In genomic region chr3:174440350-174440716, GRCh38 we compare ENCODE assay signal across 8 cellular contexts.
DNase-seq lines count a peak whose midpoint lies in the region; ATAC-seq, FAIRE-seq and TF ChIP-seq lines count a peak whose summit lies in the region.

No MANE protein-coding gene starts in this region.

- 4% methylated on average over 6 of the region's 6 CpGs for WGBS in hepatocyte (ENCODE audit: low lambda C conversion rate, missing lambda C conversion rate)
- 0 to 2% (median 1%) methylated on average over 6 of the region's 6 CpGs for WGBS in small intestine, 3 donors

- TF ChIP-seq POLR2A in GM18505 (IDR thresholded peaks at IDR 0.05; ENCODE audit: borderline replicate concordance, extremely low read depth, insufficient read depth, insufficient read length) = no peak

- peaks cover 28% of the 10 kb centered on the region for H3K27me3 Mint-ChIP-seq in activated T-helper 2 cell treated with anti-CD3 and anti-CD28 coated beads, Interferon-gamma antibody, Interleukin-2, Interleukin-4, amounts not matched to agents 10 μg/mL and 5 μg/mL and 100 μg/mL, durations not matched to agents 14 hours and 24 hours and 36 hours (ENCODE audit: low read depth)

- peak overlapping the region; percentile 47 for H3K4me3 Mint-ChIP-seq in activated T-helper 2 cell treated with anti-CD3 and anti-CD28 coated beads, Interferon-gamma antibody, Interleukin-2, Interleukin-4, amounts not matched to agents 10 μg/mL and 5 μg/mL and 100 μg/mL, durations not matched to agents 14 hours and 24 hours and 36 hours (ENCODE audit: low read depth)

- no peak overlapping the region for H3K27ac Mint-ChIP-seq in activated T-helper 2 cell treated with anti-CD3 and anti-CD28 coated beads, Interferon-gamma antibody, Interleukin-2, Interleukin-4, amounts not matched to agents 10 μg/mL and 5 μg/mL and 100 μg/mL, durations not matched to agents 14 hours and 24 hours and 36 hours

- H3K4me1 Mint-ChIP-seq in activated T-helper 2 cell treated with anti-CD3 and anti-CD28 coated beads, Interferon-gamma antibody, Interleukin-2, Interleukin-4, amounts not matched to agents 10 μg/mL and 5 μg/mL and 100 μg/mL, durations not matched to agents 14 hours and 24 hours and 36 hours (ENCODE audit: low read depth) = peaks cover 11% of the 10 kb centered on the region

- no peaks in the 10 kb centered on the region for H3K9me3 Mint-ChIP-seq in activated T-helper 2 cell treated with anti-CD3 and anti-CD28 coated beads, Interferon-gamma antibody, Interleukin-2, Interleukin-4, amounts not matched to agents 10 μg/mL and 5 μg/mL and 100 μg/mL, durations not matched to agents 14 hours and 24 hours and 36 hours

- intact Hi-C loops in activated T-helper 2 cell treated with anti-CD3 and anti-CD28 coated beads, Interferon-gamma antibody, Interleukin-2, Interleukin-4, amounts not matched to agents 10 μg/mL and 5 μg/mL and 100 μg/mL, durations not matched to agents 14 hours and 24 hours and 36 hours (cut with micrococcal nuclease) = no loop called here

- H4K20me1 ChIP-seq in hepatocyte (ENCODE audit: insufficient read depth, poor library complexity, severe bottlenecking) = no peaks in the 10 kb centered on the region

- peak; percentile 42 for DNase-seq in DMS79 (lab: John Stamatoyannopoulos, UW)
- peak; percentile 90 for DNase-seq in NCI-H1105 treated with DMSO at 0.1 percent for 48 hours (lab: John Stamatoyannopoulos, UW)
- no peak for DNase-seq in activated T-helper 2 cell treated with anti-CD3 and anti-CD28 coated beads, Interferon-gamma antibody, Interleukin-2, Interleukin-4, amounts not matched to agents 10 μg/mL and 5 μg/mL and 100 μg/mL, durations not matched to agents 14 hours and 24 hours and 36 hours (ENCODE audit: low spot score)
- peak; percentile 32 for DNase-seq in hepatocyte (ENCODE audit: low spot score)
- DNase-seq in small intestine = peak; percentile 16
- no peak for DNase-seq in T-helper 9 cell
- no peak for DNase-seq in occipital lobe (lab: John Stamatoyannopoulos, UW)

- H3K4me3 ChIP-seq in hepatocyte = peak overlapping the region; percentile 76
- peak overlapping the region; percentile 56 to 65 for H3K4me3 ChIP-seq in small intestine (ENCODE audit: low read depth in 1 of 2, low read length in 2 of 2)

- H3K79me2 ChIP-seq in hepatocyte = peaks cover 19% of the 10 kb centered on the region

- H3K36me3 ChIP-seq in hepatocyte (replicated peaks; ENCODE audit: insufficient read depth, low read depth) (no peaks in the 10 kb centered on the region), small intestine (ENCODE audit: control insufficient read depth in 2 of 2, insufficient read depth in 2 of 2, low read length in 2 of 2) (no peaks in the 10 kb centered on the region)

- H3K9me3 ChIP-seq in hepatocyte (ENCODE audit: low read depth) (no peaks in the 10 kb centered on the region), small intestine (ENCODE audit: control insufficient read depth, low read depth) (no peaks in the 10 kb centered on the region)

- no peak for ATAC-seq in GM18505 (IDR thresholded peaks at IDR 0.05; ENCODE audit: unreplicated experiment)

- peak overlapping the region; percentile 81 for H3K4me2 ChIP-seq in hepatocyte

- H3K27me3 ChIP-seq in hepatocyte (no peaks in the 10 kb centered on the region), small intestine (ENCODE audit: control insufficient read depth in 2 of 2, insufficient read depth in 2 of 2, low read length in 2 of 2) (no peaks in the 10 kb centered on the region)

- H3K9me2 ChIP-seq in hepatocyte (replicated peaks; ENCODE audit: insufficient read depth) = no peaks in the 10 kb centered on the region

- TF ChIP-seq CTCF in hepatocyte (IDR thresholded peaks at IDR 0.05; ENCODE audit: poor library complexity) = no peak

- H3K27ac ChIP-seq in hepatocyte (peak overlapping the region; percentile 99), small intestine (ENCODE audit: low read depth in 1 of 2, low read length in 1 of 2) (peak overlapping the region; percentile 94 to 99)

- no peak for FAIRE-seq in small intestine (lab: Jason Lieb, UNC)

- H3K4me1 ChIP-seq in hepatocyte (ENCODE audit: insufficient read depth) (no peaks in the 10 kb centered on the region), small intestine (ENCODE audit: control insufficient read depth in 2 of 2, insufficient read depth in 1 of 2, low read depth in 1 of 2, low read length in 1 of 2) (no peaks in the 10 kb centered on the region)

- no peaks in the 10 kb centered on the region for H3K36me3 Mint-ChIP-seq in activated T-helper 2 cell treated with anti-CD3 and anti-CD28 coated beads, Interferon-gamma antibody, Interleukin-2, Interleukin-4, amounts not matched to agents 10 μg/mL and 5 μg/mL and 100 μg/mL, durations not matched to agents 14 hours and 24 hours and 36 hours (ENCODE audit: low read depth)

- peak overlapping the region; percentile 79 for H2AFZ ChIP-seq in hepatocyte

Comparison
In these comparisons a context has a peak if more than half of its experiments do, and no peak if none do; other contexts are left out.
1. DNase-seq: peak in DMS79 (single experiment), NCI-H1105 treated with DMSO at 0.1 percent for 48 hours (single experiment), hepatocyte (single experiment) and small intestine (single experiment); none in activated T-helper 2 cell treated with anti-CD3 and anti-CD28 coated beads, Interferon-gamma antibody, Interleukin-2, Interleukin-4, amounts not matched to agents 10 μg/mL and 5 μg/mL and 100 μg/mL, durations not matched to agents 14 hours and 24 hours and 36 hours (single experiment), T-helper 9 cell (single experiment) and occipital lobe (single experiment).